In genomic region chrY:19011605-19012031, GRCh38 we compare ENCODE assay signal across 22 cellular contexts.
A peak's percentile ranks its signal among the peaks of the same experiment; 100 is the strongest.
DNase-seq lines count a peak whose midpoint lies in the region; ATAC-seq and TF ChIP-seq lines count a peak whose summit lies in the region.
"Had no signal": no experiment of that assay in that cellular context is flagged by ENCODE, and none has a peak within 500 bp of the region (broad histone marks: within the 10 kb centered on the region; RNA-seq: fewer than 3 reads in every experiment).

No MANE protein-coding gene starts in this region.

- ATAC-seq in GM18519 (IDR thresholded peaks at IDR 0.05; ENCODE audit: low FRiP score, unreplicated experiment) (peak; percentile 56), GM21447 (IDR thresholded peaks at IDR 0.05; ENCODE audit: unreplicated experiment) (peak; percentile 69), HG03469 (IDR thresholded peaks at IDR 0.05; ENCODE audit: unreplicated experiment) (peak; percentile 72)
- ATAC-seq: K562, left lung, mucosa of descending colon had no signal

- intact Hi-C loops in PC-9 (cut with micrococcal nuclease; ENCODE audit: unreplicated experiment), result no loop called here

- no TSS peak for BruUV-seq in PC-9 (replicated peaks; lab: Mats Ljungman, UMichigan)

- H3K4me3 ChIP-seq in PC-9, result no peak overlapping the region
- H3K4me3 ChIP-seq in suprapubic skin, result no peak overlapping the region
- H3K4me3 ChIP-seq: ascending aorta, K562, left lung, mucosa of descending colon, skin epidermis had no signal

- H3K36me3 ChIP-seq in PC-9 (ENCODE audit: low read depth) (no peaks in the 10 kb centered on the region), suprapubic skin (no peaks in the 10 kb centered on the region)
- H3K36me3 ChIP-seq: ascending aorta, left lung had no signal

- H3K4me1 ChIP-seq in PC-9 (replicated peaks; ENCODE audit: insufficient read depth) (no peaks in the 10 kb centered on the region), suprapubic skin (no peaks in the 10 kb centered on the region)
- H3K4me1 ChIP-seq: ascending aorta, left lung had no signal

- H3K27ac ChIP-seq in PC-9 (no peak overlapping the region), suprapubic skin (no peak overlapping the region)
- H3K27ac ChIP-seq: ascending aorta, left lung, skin epidermis had no signal

- POLR2A ChIA-PET in PC-9 (lab: Charles Lee; ENCODE audit: unreplicated experiment), result no interaction called here

- H2AFZ ChIP-seq in PC-9, result no peak overlapping the region

- TF ChIP-seq EP300 in suprapubic skin (IDR thresholded peaks at IDR 0.05), result no peak

- no peaks in the 10 kb centered on the region for H3K9me3 ChIP-seq in PC-9 (ENCODE audit: insufficient read depth, low read depth)
- no peaks in the 10 kb centered on the region for H3K9me3 ChIP-seq in suprapubic skin
- H3K9me3 ChIP-seq: ascending aorta, left lung, mucosa of descending colon had no signal

- no peaks in the 10 kb centered on the region for H3K79me2 ChIP-seq in PC-9 (ENCODE audit: low read depth)

- DNase-seq in medulla oblongata (ENCODE audit: extremely low spot score) (peak; percentile 14), PC-9 (no peak), dedifferentiated amniotic fluid mesenchymal stem cell (ENCODE audit: extremely low spot score) (no peak), GF-D8 (lab: John Stamatoyannopoulos, UW) (no peak), suprapubic skin (ENCODE audit: low spot score in 2 of 2) (no peak)
- DNase-seq: activated CD4-positive, alpha-beta T cell treated with anti-CD3 and anti-CD28 coated beads, Interleukin-2, amount 10 ng/mL, durations not matched to agents 24 days and 14 days; activated naive CD4-positive, alpha-beta T cell treated with anti-CD3 and anti-CD28 coated beads, Interleukin-2, amount 10 ng/mL, durations not matched to agents 7 days and 5 days; CD4-positive, alpha-beta T cell; DMS153; effector memory CD4-positive, alpha-beta T cell; H9; left lung; mucosa of descending colon; NCI-H187; NCI-H226; NCI-H774 had no signal

- no CpG with 5 or more reads among the region's 3 CpGs for WGBS in suprapubic skin

- no peak overlapping the region for H3K4me2 ChIP-seq in PC-9

- CTCF ChIA-PET in PC-9 (lab: Charles Lee), result no interaction called here

- H4K20me1 ChIP-seq in PC-9 (ENCODE audit: insufficient read depth), result no peaks in the 10 kb centered on the region

- H3F3A ChIP-seq in PC-9 (ENCODE audit: insufficient read depth, low read depth), result no peaks in the 10 kb centered on the region

- no peaks in the 10 kb centered on the region for H3K9me2 ChIP-seq in PC-9 (ENCODE audit: insufficient read depth)

- no peak for TF ChIP-seq POLR2A in suprapubic skin (IDR thresholded peaks at IDR 0.05)

- no peak for TF ChIP-seq CTCF in PC-9 (conservative IDR thresholded peaks at IDR 0.05)
- TF ChIP-seq CTCF in suprapubic skin (IDR thresholded peaks at IDR 0.05), result no peak

- no peaks in the 10 kb centered on the region for H3K27me3 ChIP-seq in PC-9 (ENCODE audit: insufficient read depth, low read depth)
- no peaks in the 10 kb centered on the region for H3K27me3 ChIP-seq in suprapubic skin
- H3K27me3 ChIP-seq: ascending aorta, left lung had no signal
